ENCODE assay signal across 1 cellular context in the genomic region with DNA sequence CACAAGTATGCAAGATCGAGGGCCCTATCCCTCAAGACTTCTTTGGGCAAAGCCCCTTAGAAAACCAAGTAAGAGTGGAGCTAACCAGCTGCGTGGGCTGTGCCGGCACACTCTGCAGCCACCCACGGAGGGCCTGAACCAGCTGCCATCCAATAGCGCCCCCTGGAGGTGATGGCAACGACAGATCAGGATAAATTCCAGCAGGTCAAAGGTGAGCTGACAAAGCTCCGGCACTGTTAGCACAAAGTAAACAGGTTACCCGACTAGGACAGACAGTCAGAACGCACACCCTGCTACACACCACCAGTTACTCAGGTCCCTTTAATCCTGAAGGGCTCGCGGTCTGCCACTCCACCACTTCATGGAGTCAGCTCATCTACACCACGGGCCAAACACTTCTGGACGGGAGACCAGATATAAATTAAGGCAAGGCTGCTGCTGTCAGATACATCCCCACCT.
TF ChIP-seq lines count a peak whose summit lies in the region.

No MANE protein-coding gene starts in this region.

TF ChIP-seq in endothelial cell of umbilical vein, 7 proteins besides CTCF, POLR2A, EP300 and RAD21:
- TF ChIP-seq, protein P1, sequence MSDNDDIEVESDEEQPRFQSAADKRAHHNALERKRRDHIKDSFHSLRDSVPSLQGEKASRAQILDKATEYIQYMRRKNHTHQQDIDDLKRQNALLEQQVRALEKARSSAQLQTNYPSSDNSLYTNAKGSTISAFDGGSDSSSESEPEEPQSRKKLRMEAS (IDR thresholded peaks at IDR 0.05; ENCODE audit: insufficient read depth, insufficient read length), result no peak
- no peak for TF ChIP-seq GATA2 (IDR thresholded peaks at IDR 0.05; ENCODE audit: insufficient read depth, insufficient read length, low read depth, low read length)
- TF ChIP-seq MYC (IDR thresholded peaks at IDR 0.05; ENCODE audit: low read depth, low read length), result no peak
- no peak for TF ChIP-seq FOS (IDR thresholded peaks at IDR 0.05; ENCODE audit: borderline replicate concordance, insufficient read depth, low read length)
- TF ChIP-seq POLR2AphosphoS5 (IDR thresholded peaks at IDR 0.05; ENCODE audit: insufficient read depth, low read depth, low read length), result peak; percentile 17
- no peak for TF ChIP-seq JUN (IDR thresholded peaks at IDR 0.05; ENCODE audit: borderline replicate concordance, insufficient read depth, insufficient read length, low read depth)
TF ChIP-seq in endothelial cell of umbilical vein: peak in this region for 1.
